21 cellular contexts compared by ENCODE assay signal in the genomic region with DNA sequence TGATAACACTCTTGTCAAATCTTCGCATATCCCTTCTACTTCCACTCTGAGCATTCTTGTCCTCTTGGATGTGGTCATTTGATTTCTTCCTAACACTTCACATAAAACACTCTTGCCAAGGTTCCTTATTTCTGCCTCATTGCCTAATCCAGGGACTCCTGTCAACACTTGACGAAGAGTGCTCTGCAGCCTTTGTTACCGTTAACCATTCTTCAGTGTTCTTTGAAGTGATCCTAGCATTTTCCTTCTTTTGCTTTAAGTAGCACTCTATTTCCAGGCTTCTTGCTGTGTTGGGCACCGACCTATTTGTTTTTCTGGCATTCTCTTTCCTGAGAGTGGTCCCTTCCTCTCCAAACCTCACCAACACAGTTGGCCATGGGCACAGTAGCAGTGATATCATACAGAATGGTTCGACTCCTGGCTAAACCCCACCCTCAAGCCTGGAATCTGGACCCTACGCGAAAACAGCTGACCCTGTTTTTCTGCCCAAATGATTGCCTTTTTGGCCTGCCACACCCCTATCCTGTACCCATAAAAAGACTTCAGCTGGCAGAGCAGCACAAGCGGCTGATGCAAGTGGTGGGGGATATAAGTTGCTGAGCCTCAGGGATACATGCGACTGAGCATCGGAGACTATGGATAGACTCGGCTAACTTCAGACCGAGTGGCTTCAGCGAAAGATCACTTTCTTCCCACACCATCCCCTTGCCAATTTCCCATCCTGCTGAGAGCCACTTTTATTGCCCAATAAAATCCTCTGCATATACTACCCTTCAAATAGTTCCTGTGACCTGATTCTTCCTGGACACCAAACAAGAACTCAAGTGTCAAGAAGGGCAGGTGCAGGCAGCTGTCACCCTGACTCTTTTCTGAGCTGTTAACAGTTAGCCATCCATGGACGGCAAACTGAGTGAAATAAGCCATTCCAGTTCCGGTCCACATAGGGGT.
"Had no signal": no experiment of that assay in that cellular context is flagged by ENCODE, and none has a peak within 500 bp of the region (broad histone marks: within the 10 kb centered on the region; RNA-seq: fewer than 3 reads in every experiment).

No MANE protein-coding gene starts in this region.

- ATAC-seq: activated CD4-positive, alpha-beta T cell treated with anti-CD3 and anti-CD28 coated beads for 36 hours; activated CD8-positive, alpha-beta memory T cell treated with anti-CD3 and anti-CD28 coated beads, Interleukin-2, amount 10 ng/mL, durations not matched to agents 7 days and 5 days; activated T-helper 17 cell treated with anti-CD3 and anti-CD28 coated beads, Interleukin-2, amount 50 U/mL, for 72 hours; body of pancreas; effector memory CD8-positive, alpha-beta T cell; naive thymus-derived CD8-positive, alpha-beta T cell; T-cell; WTC11 had no signal

- H3K4me3 Mint-ChIP-seq: activated CD4-positive, alpha-beta T cell treated with anti-CD3 and anti-CD28 coated beads for 36 hours; activated CD8-positive, alpha-beta memory T cell treated with anti-CD3 and anti-CD28 coated beads, Interleukin-2, amount 10 ng/mL, durations not matched to agents 7 days and 5 days; activated naive CD4-positive, alpha-beta T cell treated with anti-CD3 and anti-CD28 coated beads for 36 hours; activated T-helper 17 cell treated with anti-CD3 and anti-CD28 coated beads, Interleukin-2, amount 50 U/mL, for 72 hours; effector memory CD8-positive, alpha-beta T cell; naive thymus-derived CD8-positive, alpha-beta T cell; T-cell; WTC11 had no signal

- H3K27ac ChIP-seq: body of pancreas, hepatocyte, parathyroid adenoma, sigmoid colon, spleen, tibial artery, vagina had no signal

- H3K27me3 ChIP-seq: body of pancreas, hepatocyte, spleen, tibial artery, vagina had no signal

- H3K36me3 Mint-ChIP-seq: activated CD8-positive, alpha-beta memory T cell treated with anti-CD3 and anti-CD28 coated beads, Interleukin-2, amount 10 ng/mL, durations not matched to agents 7 days and 5 days; naive thymus-derived CD8-positive, alpha-beta T cell; T-cell had no signal

- FAIRE-seq: islet of Langerhans had no signal

- H3K4me1 Mint-ChIP-seq: activated CD4-positive, alpha-beta T cell treated with anti-CD3 and anti-CD28 coated beads for 36 hours; activated CD8-positive, alpha-beta memory T cell treated with anti-CD3 and anti-CD28 coated beads, Interleukin-2, amount 10 ng/mL, durations not matched to agents 7 days and 5 days; activated T-helper 17 cell treated with anti-CD3 and anti-CD28 coated beads, Interleukin-2, amount 50 U/mL, for 72 hours; naive thymus-derived CD8-positive, alpha-beta T cell; T-cell had no signal

- H3K9me3 ChIP-seq: body of pancreas, sigmoid colon, tibial artery, vagina had no signal

- DNase-seq: activated CD4-positive, alpha-beta T cell treated with anti-CD3 and anti-CD28 coated beads for 36 hours; activated CD4-positive, alpha-beta T cell treated with anti-CD3 and anti-CD28 coated beads, Interleukin-2, amount 50 U/mL, for 48 hours; activated CD8-positive, alpha-beta memory T cell treated with anti-CD3 and anti-CD28 coated beads, Interleukin-2, amount 10 ng/mL, durations not matched to agents 7 days and 5 days; activated naive CD4-positive, alpha-beta T cell treated with anti-CD3 and anti-CD28 coated beads for 36 hours; activated T-cell treated with anti-CD3 and anti-CD28 coated beads, Interleukin-2, amount 50 U/mL, for 1 hour; body of pancreas; effector memory CD8-positive, alpha-beta T cell; mesenchymal stem cell; naive thymus-derived CD8-positive, alpha-beta T cell; sigmoid colon; spleen; stimulated activated CD4-positive, alpha-beta T cell treated with anti-CD3 and anti-CD28 coated beads, Interleukin-4, amount 100 ng/mL, for 4 hours; stimulated activated naive CD4-positive, alpha-beta T cell; T-cell; tibial artery had no signal

- H3K27me3 Mint-ChIP-seq: activated CD4-positive, alpha-beta T cell treated with anti-CD3 and anti-CD28 coated beads for 36 hours; activated CD8-positive, alpha-beta memory T cell treated with anti-CD3 and anti-CD28 coated beads, Interleukin-2, amount 10 ng/mL, durations not matched to agents 7 days and 5 days; activated T-helper 17 cell treated with anti-CD3 and anti-CD28 coated beads, Interleukin-2, amount 50 U/mL, for 72 hours; effector memory CD8-positive, alpha-beta T cell; T-cell had no signal

- H3K36me3 ChIP-seq: sigmoid colon, spleen, tibial artery, vagina had no signal

- H3K4me3 ChIP-seq: body of pancreas, hepatocyte, sigmoid colon, spleen, tibial artery, vagina had no signal

- H3K27ac Mint-ChIP-seq: activated CD4-positive, alpha-beta T cell treated with anti-CD3 and anti-CD28 coated beads for 36 hours; activated CD8-positive, alpha-beta memory T cell treated with anti-CD3 and anti-CD28 coated beads, Interleukin-2, amount 10 ng/mL, durations not matched to agents 7 days and 5 days; activated naive CD4-positive, alpha-beta T cell treated with anti-CD3 and anti-CD28 coated beads for 36 hours; activated T-helper 17 cell treated with anti-CD3 and anti-CD28 coated beads, Interleukin-2, amount 50 U/mL, for 72 hours; effector memory CD8-positive, alpha-beta T cell; naive thymus-derived CD8-positive, alpha-beta T cell; T-cell; WTC11 had no signal

- H3K4me1 ChIP-seq: body of pancreas, parathyroid adenoma, sigmoid colon, spleen, tibial artery, vagina had no signal
